ENCODE assay signal across 23 cellular contexts in genomic region chr3:112744068-112744467, GRCh38.
DNase-seq lines count a peak whose midpoint lies in the region; ATAC-seq and TF ChIP-seq lines count a peak whose summit lies in the region.
"Had no signal": no experiment of that assay in that cellular context is flagged by ENCODE, and none has a peak within 500 bp of the region (broad histone marks: within the 10 kb centered on the region; RNA-seq: fewer than 3 reads in every experiment).

No MANE protein-coding gene starts in this region.

- no peak overlapping the region for H3K4me3 Mint-ChIP-seq in activated CD4-positive, alpha-beta T cell treated with anti-CD3 and anti-CD28 coated beads, Interleukin-2, amount 10 ng/mL, durations not matched to agents 24 days and 14 days
- H3K4me3 Mint-ChIP-seq in neural progenitor cell: no peak overlapping the region
- no peak overlapping the region for H3K4me3 Mint-ChIP-seq in endothelial cell (ENCODE audit: unreplicated experiment)
- H3K4me3 Mint-ChIP-seq: CD4-positive, alpha-beta T cell had no signal

- intact Hi-C loops in activated CD4-positive, alpha-beta T cell treated with anti-CD3 and anti-CD28 coated beads, Interleukin-2, amount 10 ng/mL, durations not matched to agents 24 days and 14 days (cut with micrococcal nuclease): no loop called here
- intact Hi-C loops in heart right ventricle (cut with DNase I): loop anchor here in 1 of 10 donors (5.0 kb wide), 1 partner anchor 102 kb away; the partner anchor contains the start of gene CCDC80

- no peak overlapping the region for H3K27ac Mint-ChIP-seq in activated CD4-positive, alpha-beta T cell treated with anti-CD3 and anti-CD28 coated beads, Interleukin-2, amount 10 ng/mL, durations not matched to agents 24 days and 14 days
- H3K27ac Mint-ChIP-seq in neural progenitor cell (no peak overlapping the region), endothelial cell (ENCODE audit: unreplicated experiment) (no peak overlapping the region)
- H3K27ac Mint-ChIP-seq: CD4-positive, alpha-beta T cell had no signal

- H3K4me2 ChIP-seq in MM.1S (ENCODE audit: low read depth, low read length): no peak overlapping the region
- no peak overlapping the region for H3K4me2 ChIP-seq in neural progenitor cell
- H3K4me2 ChIP-seq: BLaER1 treated with 17β-estradiol and CSF1 and Interleukin-3, amounts not matched to agents 10 nM and 100 nM had no signal

- H4K20me1 ChIP-seq in MM.1S (ENCODE audit: insufficient read depth, low read length) (no peaks in the 10 kb centered on the region), neural progenitor cell (ENCODE audit: low read depth) (no peaks in the 10 kb centered on the region)
- H4K20me1 ChIP-seq: BLaER1 treated with 17β-estradiol and CSF1 and Interleukin-3, amounts not matched to agents 10 nM and 100 nM had no signal

- H3K27me3 ChIP-seq in MM.1S (replicated peaks; ENCODE audit: insufficient read depth, low read length) (no peaks in the 10 kb centered on the region), heart right ventricle (no peaks in the 10 kb centered on the region), neural progenitor cell (no peaks in the 10 kb centered on the region)
- H3K27me3 ChIP-seq: BLaER1 treated with 17β-estradiol and CSF1 and Interleukin-3, amounts not matched to agents 10 nM and 100 nM; MG63 had no signal

- H3K9ac ChIP-seq in MM.1S (ENCODE audit: low read length) (no peak overlapping the region), neural progenitor cell (no peak overlapping the region)
- H3K9ac ChIP-seq: BLaER1 treated with 17β-estradiol and CSF1 and Interleukin-3, amounts not matched to agents 10 nM and 100 nM had no signal

- H3K79me2 ChIP-seq in MM.1S (ENCODE audit: low read length) (no peaks in the 10 kb centered on the region), neural progenitor cell (ENCODE audit: low read depth) (no peaks in the 10 kb centered on the region)

- H2AFZ ChIP-seq in MM.1S (ENCODE audit: low read length) (no peak overlapping the region), neural progenitor cell (replicated peaks) (peak overlapping the region; percentile 6)

- H3K27me3 Mint-ChIP-seq in activated CD4-positive, alpha-beta T cell treated with anti-CD3 and anti-CD28 coated beads, Interleukin-2, amount 10 ng/mL, durations not matched to agents 24 days and 14 days: no peaks in the 10 kb centered on the region
- no peaks in the 10 kb centered on the region for H3K27me3 Mint-ChIP-seq in neural progenitor cell (ENCODE audit: insufficient read depth, low read depth)
- peaks cover 2% of the 10 kb centered on the region for H3K27me3 Mint-ChIP-seq in endothelial cell (ENCODE audit: unreplicated experiment)
- H3K27me3 Mint-ChIP-seq: CD4-positive, alpha-beta T cell had no signal

- H3K36me3 ChIP-seq in MM.1S (replicated peaks; ENCODE audit: insufficient read depth, low read length) (no peaks in the 10 kb centered on the region), heart right ventricle (no peaks in the 10 kb centered on the region), neural progenitor cell (no peaks in the 10 kb centered on the region)
- H3K36me3 ChIP-seq: BLaER1 treated with 17β-estradiol and CSF1 and Interleukin-3, amounts not matched to agents 10 nM and 100 nM; MG63 had no signal

- H3K4me1 ChIP-seq in MM.1S (ENCODE audit: low read length): peaks cover 24% of the 10 kb centered on the region
- peaks cover 0 to 46% (median 18%) of the 10 kb centered on the region in 9 donors for H3K4me1 ChIP-seq in heart right ventricle
- peaks cover 11% of the 10 kb centered on the region for H3K4me1 ChIP-seq in neural progenitor cell

- H3K27ac ChIP-seq in MM.1S (ENCODE audit: low read length) (peak overlapping the region; percentile 45; the same call in 1 of the 2 replicates), heart right ventricle (peak overlapping the region in 7 of 10 donors; percentile 2 to 70 (median 45)), neural progenitor cell (no peak overlapping the region)
- H3K27ac ChIP-seq: BLaER1 treated with 17β-estradiol and CSF1 and Interleukin-3, amounts not matched to agents 10 nM and 100 nM; RWPE1 had no signal

- TF ChIP-seq CTCF in MM.1S (IDR thresholded peaks at IDR 0.05; ENCODE audit: low read length) (no peak), heart right ventricle (IDR thresholded peaks at IDR 0.05) (no peak), neural progenitor cell (IDR thresholded peaks at IDR 0.05) (no peak), endothelial cell (IDR thresholded peaks at IDR 0.05; ENCODE audit: unreplicated experiment) (no peak)

- peaks cover 42% of the 10 kb centered on the region for H3K4me1 Mint-ChIP-seq in activated CD4-positive, alpha-beta T cell treated with anti-CD3 and anti-CD28 coated beads, Interleukin-2, amount 10 ng/mL, durations not matched to agents 24 days and 14 days
- peaks cover 17% of the 10 kb centered on the region for H3K4me1 Mint-ChIP-seq in neural progenitor cell
- no peaks in the 10 kb centered on the region for H3K4me1 Mint-ChIP-seq in endothelial cell (ENCODE audit: unreplicated experiment)

- H3K9me2 ChIP-seq in MM.1S (replicated peaks; ENCODE audit: insufficient read depth, low read length): no peaks in the 10 kb centered on the region

- no peak overlapping the region for H3K4me3 ChIP-seq in MM.1S (ENCODE audit: low read length)
- no peak overlapping the region for H3K4me3 ChIP-seq in heart right ventricle
- no peak overlapping the region for H3K4me3 ChIP-seq in neural progenitor cell
- H3K4me3 ChIP-seq: BLaER1 treated with 17β-estradiol and CSF1 and Interleukin-3, amounts not matched to agents 10 nM and 100 nM; MG63 had no signal

- H3K9me3 Mint-ChIP-seq in activated CD4-positive, alpha-beta T cell treated with anti-CD3 and anti-CD28 coated beads, Interleukin-2, amount 10 ng/mL, durations not matched to agents 24 days and 14 days: peaks cover 3% of the 10 kb centered on the region
- H3K9me3 Mint-ChIP-seq in neural progenitor cell: peaks cover 2% of the 10 kb centered on the region
- no peaks in the 10 kb centered on the region for H3K9me3 Mint-ChIP-seq in endothelial cell (ENCODE audit: unreplicated experiment)
- H3K9me3 Mint-ChIP-seq: CD4-positive, alpha-beta T cell had no signal

- H3K9me3 ChIP-seq in MM.1S (replicated peaks; ENCODE audit: insufficient read depth, low read length) (no peaks in the 10 kb centered on the region), heart right ventricle (no peaks in the 10 kb centered on the region), neural progenitor cell (ENCODE audit: low read depth) (no peaks in the 10 kb centered on the region)
- H3K9me3 ChIP-seq: BLaER1 treated with 17β-estradiol and CSF1 and Interleukin-3, amounts not matched to agents 10 nM and 100 nM; MG63 had no signal

- H3K36me3 Mint-ChIP-seq in activated CD4-positive, alpha-beta T cell treated with anti-CD3 and anti-CD28 coated beads, Interleukin-2, amount 10 ng/mL, durations not matched to agents 24 days and 14 days (ENCODE audit: low read depth): no peaks in the 10 kb centered on the region
- H3K36me3 Mint-ChIP-seq in neural progenitor cell: no peaks in the 10 kb centered on the region
- H3K36me3 Mint-ChIP-seq in endothelial cell (ENCODE audit: low read depth, unreplicated experiment): no peaks in the 10 kb centered on the region

- no peaks in the 10 kb centered on the region for H3F3A ChIP-seq in MM.1S (ENCODE audit: insufficient read depth, low read length)
- H3F3A ChIP-seq in neural progenitor cell (ENCODE audit: low read depth): peaks cover 4% of the 10 kb centered on the region

- peak; percentile 41 for DNase-seq in activated CD4-positive, alpha-beta T cell treated with anti-CD3 and anti-CD28 coated beads, Interleukin-2, amount 10 ng/mL, durations not matched to agents 24 days and 14 days
- DNase-seq in activated CD4-positive, alpha-beta T cell treated with anti-CD3 and anti-CD28 coated beads, Interleukin-2, amount 50 U/mL, for 4 hours: no peak
- DNase-seq in MM.1S (no peak), heart right ventricle (no peak), neural progenitor cell (ENCODE audit: low spot score) (no peak), endothelial cell (ENCODE audit: low spot score) (no peak), AML-193 (lab: John Stamatoyannopoulos, UW) (no peak)
- DNase-seq: 8988T; CD4-positive, alpha-beta T cell; DMS53; KBM-7; MG63; NCI-H1048; NCI-H1417; NCI-H1694; NCI-H2081; NCI-H2227 treated with DMSO at 0.1 percent for 48 hours; NCI-H526 treated with DMSO at 0.1 percent for 48 hours had no signal

- peak in 5 of 8 donors; percentile 17 to 72 (median 54) for ATAC-seq in heart right ventricle
- ATAC-seq in HG03039 (IDR thresholded peaks at IDR 0.05; ENCODE audit: unreplicated experiment): no peak
- ATAC-seq: Panc1, SK-N-SH treated with all-trans-retinoic acid at 6 μM for 48 hours had no signal

- WGBS in heart right ventricle, 2 donors: 38 to 51% methylated on average over 1 of the region's 1 CpG
